ENCODE assay signal across 18 cellular contexts in the genomic region with DNA sequence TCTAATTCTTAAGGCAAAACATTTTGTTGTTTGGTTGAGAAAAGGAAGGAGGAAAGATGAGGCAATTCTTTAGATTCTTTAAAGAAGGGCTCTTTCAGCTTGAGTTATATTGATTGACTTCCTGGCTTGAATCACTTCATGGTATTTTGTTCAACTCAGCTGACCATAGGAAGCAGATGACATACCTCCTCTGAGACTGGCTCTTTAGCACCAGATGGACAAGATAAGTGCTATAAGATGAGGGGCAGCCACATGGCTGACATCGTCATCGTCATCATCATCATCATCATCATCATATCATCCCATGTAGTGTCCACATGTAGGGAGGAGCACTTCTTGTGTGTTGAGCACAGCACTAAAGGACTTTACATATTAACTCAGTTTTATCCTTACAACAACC.
A peak's percentile ranks its signal among the peaks of the same experiment; 100 is the strongest.
DNase-seq lines count a peak whose midpoint lies in the region; ATAC-seq lines count a peak whose summit lies in the region.
"Had no signal": no experiment of that assay in that cellular context is flagged by ENCODE, and none has a peak within 500 bp of the region (broad histone marks: within the 10 kb centered on the region; RNA-seq: fewer than 3 reads in every experiment).

No MANE protein-coding gene starts in this region.

- DNase-seq in OCI-M1 (lab: John Stamatoyannopoulos, UW): peak; percentile 53
- DNase-seq in astrocyte of the hippocampus (ENCODE audit: low read depth, low spot score): peak; percentile 23
- peak; percentile 59 for DNase-seq in foreskin melanocyte
- DNase-seq in COR-L47 (lab: John Stamatoyannopoulos, UW): no peak
- no peak for DNase-seq in NCI-H2029 treated with DMSO at 0.1 percent for 48 hours (lab: John Stamatoyannopoulos, UW)
- DNase-seq: activated naive CD8-positive, alpha-beta T cell treated with anti-CD3 and anti-CD28 coated beads for 36 hours; brain microvascular endothelial cell; kidney; NCI-H1436 treated with DMSO at 0.1 percent for 48 hours; NCI-H748 treated with DMSO at 0.1 percent for 48 hours; T-helper 9 cell; upper lobe of right lung had no signal

- no peaks in the 10 kb centered on the region for H3K9me3 ChIP-seq in BLaER1 treated with 17β-estradiol and CSF1 and Interleukin-3, amounts not matched to agents 10 nM and 100 nM (replicated peaks in 1 of 11)
- H3K9me3 ChIP-seq: BLaER1, neutrophil, upper lobe of right lung had no signal

- no peaks in the 10 kb centered on the region for H4K20me1 ChIP-seq in BLaER1 treated with 17β-estradiol and CSF1 and Interleukin-3, amounts not matched to agents 10 nM and 100 nM
- H4K20me1 ChIP-seq: BLaER1 had no signal

- H3K27ac ChIP-seq in BLaER1 treated with 17β-estradiol and CSF1 and Interleukin-3, amounts not matched to agents 10 nM and 100 nM: peak overlapping the region in 6 of 11 experiments; percentile 35 to 94 (median 89); a peak in 10 of 22 replicates
- H3K27ac ChIP-seq: BLaER1, neutrophil, SK-N-MC had no signal

- H3K4me3 ChIP-seq in BLaER1 treated with 17β-estradiol and CSF1 and Interleukin-3, amounts not matched to agents 10 nM and 100 nM: no peak overlapping the region
- H3K4me3 ChIP-seq: BLaER1, SK-N-MC, upper lobe of right lung had no signal

- ATAC-seq in HG03460 (IDR thresholded peaks at IDR 0.05; ENCODE audit: unreplicated experiment) (no peak), GM18519 (IDR thresholded peaks at IDR 0.05; ENCODE audit: low FRiP score, unreplicated experiment) (no peak)
- ATAC-seq: upper lobe of right lung had no signal

- H3K36me3 ChIP-seq in BLaER1 treated with 17β-estradiol and CSF1 and Interleukin-3, amounts not matched to agents 10 nM and 100 nM: no peaks in the 10 kb centered on the region
- H3K36me3 ChIP-seq: BLaER1, brain microvascular endothelial cell, neutrophil, upper lobe of right lung had no signal

- peaks cover 5 to 83% (median 67%) of the 10 kb centered on the region in 10 experiments; a peak in 19 of 20 replicates for H3K4me1 ChIP-seq in BLaER1 treated with 17β-estradiol and CSF1 and Interleukin-3, amounts not matched to agents 10 nM and 100 nM

- no peaks in the 10 kb centered on the region for H3K27me3 ChIP-seq in BLaER1 treated with 17β-estradiol and CSF1 and Interleukin-3, amounts not matched to agents 10 nM and 100 nM
- H3K27me3 ChIP-seq: BLaER1, brain microvascular endothelial cell, neutrophil, upper lobe of right lung had no signal

- H3K4me2 ChIP-seq in BLaER1 treated with 17β-estradiol and CSF1 and Interleukin-3, amounts not matched to agents 10 nM and 100 nM: peak overlapping the region in 7 of 11 experiments; percentile 5 to 82 (median 75); a peak in 12 of 22 replicates
- H3K4me2 ChIP-seq: BLaER1 had no signal

- no peak overlapping the region for H3K9ac ChIP-seq in BLaER1 treated with 17β-estradiol and CSF1 and Interleukin-3, amounts not matched to agents 10 nM and 100 nM
- H3K9ac ChIP-seq: BLaER1 had no signal

Comparison
In these comparisons a context has a peak if more than half of its experiments do, and no peak if none do; other contexts are left out.
1. DNase-seq: peak in OCI-M1 (single experiment), astrocyte of the hippocampus (single experiment) and foreskin melanocyte (single experiment); none in COR-L47 (single experiment) and NCI-H2029 treated with DMSO at 0.1 percent for 48 hours (single experiment).